1 cellular context compared by ENCODE assay signal in the genomic region with DNA sequence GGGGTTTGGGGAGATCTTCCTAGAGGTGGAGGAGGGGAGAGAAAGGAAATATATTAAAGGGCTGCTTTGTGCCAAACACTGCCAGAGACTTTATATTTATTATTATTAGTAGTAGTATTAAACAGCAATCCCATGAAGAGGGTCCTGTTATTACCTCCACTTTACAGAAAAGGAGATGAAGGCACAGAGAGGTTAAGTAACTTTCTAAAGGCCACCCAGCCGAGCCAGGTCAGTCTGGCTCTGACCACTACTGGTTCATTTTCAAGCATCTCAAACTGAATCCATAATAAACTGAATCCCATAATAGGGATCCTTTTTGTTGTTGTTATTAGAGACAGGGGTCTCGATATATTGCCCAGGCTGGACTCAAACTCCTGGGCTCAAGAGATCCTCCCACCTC.
TF ChIP-seq lines count a peak whose summit lies in the region.

No MANE protein-coding gene starts in this region.

TF ChIP-seq in GM23338, 12 proteins besides CTCF, POLR2A, EP300 and RAD21:
- TF ChIP-seq, protein P1, sequence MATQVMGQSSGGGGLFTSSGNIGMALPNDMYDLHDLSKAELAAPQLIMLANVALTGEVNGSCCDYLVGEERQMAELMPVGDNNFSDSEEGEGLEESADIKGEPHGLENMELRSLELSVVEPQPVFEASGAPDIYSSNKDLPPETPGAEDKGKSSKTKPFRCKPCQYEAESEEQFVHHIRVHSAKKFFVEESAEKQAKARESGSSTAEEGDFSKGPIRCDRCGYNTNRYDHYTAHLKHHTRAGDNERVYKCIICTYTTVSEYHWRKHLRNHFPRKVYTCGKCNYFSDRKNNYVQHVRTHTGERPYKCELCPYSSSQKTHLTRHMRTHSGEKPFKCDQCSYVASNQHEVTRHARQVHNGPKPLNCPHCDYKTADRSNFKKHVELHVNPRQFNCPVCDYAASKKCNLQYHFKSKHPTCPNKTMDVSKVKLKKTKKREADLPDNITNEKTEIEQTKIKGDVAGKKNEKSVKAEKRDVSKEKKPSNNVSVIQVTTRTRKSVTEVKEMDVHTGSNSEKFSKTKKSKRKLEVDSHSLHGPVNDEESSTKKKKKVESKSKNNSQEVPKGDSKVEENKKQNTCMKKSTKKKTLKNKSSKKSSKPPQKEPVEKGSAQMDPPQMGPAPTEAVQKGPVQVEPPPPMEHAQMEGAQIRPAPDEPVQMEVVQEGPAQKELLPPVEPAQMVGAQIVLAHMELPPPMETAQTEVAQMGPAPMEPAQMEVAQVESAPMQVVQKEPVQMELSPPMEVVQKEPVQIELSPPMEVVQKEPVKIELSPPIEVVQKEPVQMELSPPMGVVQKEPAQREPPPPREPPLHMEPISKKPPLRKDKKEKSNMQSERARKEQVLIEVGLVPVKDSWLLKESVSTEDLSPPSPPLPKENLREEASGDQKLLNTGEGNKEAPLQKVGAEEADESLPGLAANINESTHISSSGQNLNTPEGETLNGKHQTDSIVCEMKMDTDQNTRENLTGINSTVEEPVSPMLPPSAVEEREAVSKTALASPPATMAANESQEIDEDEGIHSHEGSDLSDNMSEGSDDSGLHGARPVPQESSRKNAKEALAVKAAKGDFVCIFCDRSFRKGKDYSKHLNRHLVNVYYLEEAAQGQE (IDR thresholded peaks at IDR 0.05; ENCODE audit: unreplicated experiment) = no peak
- TF ChIP-seq EZH2phosphoT487 (IDR thresholded peaks at IDR 0.05; ENCODE audit: unreplicated experiment) (no peak), JUNB (IDR thresholded peaks at IDR 0.05; ENCODE audit: unreplicated experiment) (no peak), ZNF114 (CRISPR knock-in tag; IDR thresholded peaks at IDR 0.05) (no peak), ZNF331 (CRISPR knock-in tag; IDR thresholded peaks at IDR 0.05; ENCODE audit: low read depth) (no peak)
